Comparison of ENCODE assay signal across 9 cellular contexts in the genomic region with DNA sequence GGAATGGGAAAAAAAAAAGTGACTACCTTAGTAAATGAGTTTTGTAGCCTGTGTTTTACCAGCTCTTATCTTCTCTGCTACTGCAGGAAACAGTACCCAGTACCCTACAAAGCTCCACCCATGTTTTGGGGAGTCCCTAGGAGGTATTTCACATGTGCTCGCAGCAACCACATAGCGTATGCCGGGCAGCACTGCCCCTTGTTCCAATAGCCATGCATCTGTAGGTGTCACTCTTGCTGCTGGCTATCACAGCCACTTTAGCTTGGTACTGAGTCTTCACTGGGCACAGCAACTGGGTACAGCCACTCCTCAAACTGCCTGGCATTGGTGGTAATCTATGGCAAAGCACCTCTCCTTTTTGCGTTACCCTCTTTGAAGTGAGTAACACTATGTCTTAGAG. TPM values are rescaled to one million over a fixed set of nuclear protein-coding genes. Genes with fewer than 3 reads are reported as not detected.
DNase-seq lines count a peak whose midpoint lies in the region; ATAC-seq and TF ChIP-seq lines count a peak whose summit lies in the region.
"Had no signal": no experiment of that assay in that cellular context is flagged by ENCODE, and none has a peak within 500 bp of the region (broad histone marks: within the 10 kb centered on the region; RNA-seq: fewer than 3 reads in every experiment).

No MANE protein-coding gene starts in this region.

- H3K23ac ChIP-seq in trophoblast cell (ENCODE audit: low read length), result no peak overlapping the region

- H3K14ac ChIP-seq in trophoblast cell (ENCODE audit: low read length), result no peak overlapping the region

- WGBS in trophoblast cell (ENCODE audit: extremely low coverage, insufficient coverage, insufficient read length), result no CpG with 5 or more reads among the region's 4 CpGs

- H2BK120ac ChIP-seq in trophoblast cell (ENCODE audit: insufficient read depth, low read length, poor library complexity), result no peak overlapping the region

- H3K36me3 ChIP-seq in BLaER1, result peaks cover 9% of the 10 kb centered on the region; the same call in 1 of the 2 replicates
- H3K36me3 ChIP-seq in trophoblast cell (ENCODE audit: control insufficient read depth in 1 of 2, insufficient read depth in 2 of 2, low read length in 2 of 2), result no peaks in the 10 kb centered on the region
- no peaks in the 10 kb centered on the region for H3K36me3 ChIP-seq in tibial artery

- TF ChIP-seq CTCF in GM13977 (IDR thresholded peaks at IDR 0.05; ENCODE audit: extremely low read depth, insufficient read depth, missing control alignments), result peak; percentile 40
- no peak for TF ChIP-seq CTCF in tibial artery (IDR thresholded peaks at IDR 0.05)

- H3K4me1 ChIP-seq in BLaER1 (peaks cover 36% of the 10 kb centered on the region), trophoblast cell (ENCODE audit: control insufficient read depth in 1 of 2, insufficient read depth in 2 of 2, low read length in 2 of 2) (peaks cover 0 to 2% of the 10 kb centered on the region in 2 experiments), tibial artery (peaks cover 0 to 22% (median 7%) of the 10 kb centered on the region in 4 donors)

- H3K18ac ChIP-seq in trophoblast cell (ENCODE audit: low read length), result no peak overlapping the region

- H2BK5ac ChIP-seq in trophoblast cell (ENCODE audit: low read depth, low read length, poor library complexity), result no peak overlapping the region

- no peak overlapping the region for H2AFZ ChIP-seq in trophoblast cell (ENCODE audit: insufficient read depth, low read length, poor library complexity)

- no peak overlapping the region for H4K91ac ChIP-seq in trophoblast cell (ENCODE audit: low read depth, low read length)

- H4K20me1 ChIP-seq in BLaER1, result no peaks in the 10 kb centered on the region

- H4K12ac ChIP-seq in trophoblast cell (ENCODE audit: low read depth, low read length), result no peak overlapping the region

- H3K27me3 ChIP-seq in BLaER1, result no peaks in the 10 kb centered on the region
- H3K27me3 ChIP-seq in trophoblast cell (ENCODE audit: insufficient read depth, low read length), result no peaks in the 10 kb centered on the region
- no peaks in the 10 kb centered on the region for H3K27me3 ChIP-seq in tibial artery

- H2AK5ac ChIP-seq in trophoblast cell (ENCODE audit: low read length), result no peak overlapping the region

- H3K27ac ChIP-seq in BLaER1 (no peak overlapping the region), trophoblast cell (ENCODE audit: low read depth, low read length) (no peak overlapping the region), tibial artery (no peak overlapping the region)

- H3K9me3 ChIP-seq in BLaER1 (no peaks in the 10 kb centered on the region), trophoblast cell (ENCODE audit: insufficient read depth, low read depth, low read length) (no peaks in the 10 kb centered on the region), tibial artery (no peaks in the 10 kb centered on the region)

- no peak overlapping the region for H4K8ac ChIP-seq in trophoblast cell (ENCODE audit: low read depth, low read length)

- H3K9ac ChIP-seq in BLaER1 (no peak overlapping the region), trophoblast cell (ENCODE audit: low read length) (no peak overlapping the region)

- H3K4me2 ChIP-seq in BLaER1, result peak overlapping the region; percentile 65
- no peak overlapping the region for H3K4me2 ChIP-seq in trophoblast cell (ENCODE audit: low read length)

- H3K79me2 ChIP-seq in trophoblast cell (ENCODE audit: control insufficient read depth, insufficient read depth, low read length, poor library complexity), result peaks cover 4% of the 10 kb centered on the region

- in situ Hi-C loops in GM13977 (cut with MboI; ENCODE audit: low pct_unique_long_range_greater_than_20kb, low sequenced_read_pairs, unreplicated experiment), result no loop called here

- no peak for ATAC-seq in GM19023 (IDR thresholded peaks at IDR 0.05; ENCODE audit: unreplicated experiment)

- H3K4ac ChIP-seq in trophoblast cell (ENCODE audit: low read depth, low read length), result no peak overlapping the region

- intact Hi-C loops in tibial artery (cut with DNase I; ENCODE audit: low total_unique reads), result no loop called here

- no peak overlapping the region for H2BK12ac ChIP-seq in trophoblast cell (ENCODE audit: low read length)

- DNase-seq in GM13977 (ENCODE audit: low spot score) (peak; percentile 30), SW480 (ENCODE audit: low spot score) (peak; percentile 12), kidney tubule cell (ENCODE audit: low spot score) (peak; percentile 33), trophoblast cell (no peak), tibial artery (no peak), occipital lobe (lab: John Stamatoyannopoulos, UW) (no peak)
- DNase-seq: Kasumi-1 had no signal

- H3K79me1 ChIP-seq in trophoblast cell (ENCODE audit: low read length), result no peaks in the 10 kb centered on the region

- no peak overlapping the region for H3K4me3 ChIP-seq in BLaER1
- H3K4me3 ChIP-seq in trophoblast cell (ENCODE audit: low read depth, low read length), result no peak overlapping the region
- no peak overlapping the region for H3K4me3 ChIP-seq in tibial artery

RNA-seq across cellular contexts. Expression of gene MDM1, which starts 2.0 kb away (rescaled TPM):
- 3.8 and 4.2 TPM in 2 replicates for polyA plus RNA-seq in trophoblast cell (2013)
- 29.8 TPM for total RNA-seq in occipital lobe

Comparison
In these comparisons a context has a peak if more than half of its experiments do, and no peak if none do; other contexts are left out.
1. DNase-seq: peak in GM13977 (single experiment), SW480 (single experiment) and kidney tubule cell (single experiment); none in trophoblast cell (0 of 2), tibial artery (0 of 2) and occipital lobe (single experiment).